17 cellular contexts compared by ENCODE assay signal in the genomic region with DNA sequence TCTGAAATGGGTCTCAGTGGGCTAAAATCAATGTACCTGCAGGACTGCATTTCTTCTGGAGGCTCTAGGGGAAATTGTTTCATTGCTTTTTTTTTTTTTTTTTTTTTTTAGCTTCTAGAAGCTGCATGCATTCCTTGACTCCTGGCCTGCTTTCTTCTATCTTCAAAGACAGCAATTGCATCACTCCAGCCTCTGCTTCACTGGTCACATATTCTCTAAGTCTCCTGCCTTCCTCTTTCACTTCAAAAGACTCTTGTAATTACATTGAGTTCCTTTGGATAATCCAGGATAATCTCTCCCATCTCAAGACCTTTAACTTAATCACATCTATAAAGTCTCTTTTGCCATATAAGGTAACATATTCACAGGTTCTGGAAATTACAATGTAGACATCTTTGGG. TPM values are rescaled to one million over a fixed set of nuclear protein-coding genes. Genes with fewer than 3 reads are reported as not detected.
DNase-seq lines count a peak whose midpoint lies in the region; TF ChIP-seq lines count a peak whose summit lies in the region.
"Had no signal": no experiment of that assay in that cellular context is flagged by ENCODE, and none has a peak within 500 bp of the region (broad histone marks: within the 10 kb centered on the region; RNA-seq: fewer than 3 reads in every experiment).

No MANE protein-coding gene starts in this region.

- H3K4me3 ChIP-seq in HUES48 (ENCODE audit: low read depth, low read length) (no peak overlapping the region), fibroblast of pulmonary artery (replicated peaks; ENCODE audit: low read depth, low read length) (no peak overlapping the region)
- H3K4me3 ChIP-seq: SK-N-MC had no signal

- no peaks in the 10 kb centered on the region for H3K9me3 Mint-ChIP-seq in immature natural killer cell
- H3K9me3 Mint-ChIP-seq: T-cell had no signal

- H3K36me3 Mint-ChIP-seq in immature natural killer cell, result no peaks in the 10 kb centered on the region
- H3K36me3 Mint-ChIP-seq: CD8-positive, alpha-beta memory T cell; T-cell had no signal

- H3K27me3 Mint-ChIP-seq in immature natural killer cell (ENCODE audit: low read depth in 3 of 3), result peaks cover 0 to 3% (median 2%) of the 10 kb centered on the region in 3 donors

- no peak for TF ChIP-seq CTCF in fibroblast of pulmonary artery (IDR thresholded peaks at IDR 0.05; ENCODE audit: low read length, missing control alignments)

- H3K36me3 ChIP-seq in HUES48 (ENCODE audit: control insufficient read depth, insufficient read depth, low read length), result no peaks in the 10 kb centered on the region

- DNase-seq in SK-N-DZ (ENCODE audit: low spot score), result peak; percentile 57
- peak; percentile 25 for DNase-seq in fibroblast of pulmonary artery (ENCODE audit: low read depth)
- DNase-seq in immature natural killer cell, result no peak
- no peak for DNase-seq in DMS53 treated with DMSO at 0.1 percent for 48 hours (lab: John Stamatoyannopoulos, UW; ENCODE audit: unreplicated experiment)
- no peak for DNase-seq in NCI-H2171 treated with DMSO at 0.1 percent for 48 hours (lab: John Stamatoyannopoulos, UW)
- no peak for DNase-seq in stimulated activated CD4-positive, alpha-beta T cell treated with anti-CD3 and anti-CD28 coated beads, Interleukin-4, amount 100 ng/mL, for 1 hour
- DNase-seq: ACHN; C1 segment of cervical spinal cord; CD8-positive, alpha-beta memory T cell; DMS79 treated with DMSO at 0.1 percent for 48 hours; KBM-7; NCI-H187 treated with DMSO at 0.1 percent for 48 hours; NK-92 treated with Interleukin-12 subunit alpha and Interleukin-12 subunit beta, amount 100 ng/mL, for 24 hours; Right ventricle myocardium superior; T-cell had no signal

- H3K9ac ChIP-seq in HUES48 (ENCODE audit: low read depth, low read length), result no peak overlapping the region

- H3K27ac Mint-ChIP-seq in immature natural killer cell, result no peak overlapping the region
- H3K27ac Mint-ChIP-seq: CD8-positive, alpha-beta memory T cell; T-cell had no signal

- H3K4me3 Mint-ChIP-seq in immature natural killer cell, result no peak overlapping the region
- H3K4me3 Mint-ChIP-seq: CD8-positive, alpha-beta memory T cell; T-cell had no signal

- peak overlapping the region; percentile 44 for H3K27ac ChIP-seq in HUES48 (ENCODE audit: low read depth, low read length)
- H3K27ac ChIP-seq: SK-N-MC had no signal

- no peaks in the 10 kb centered on the region for H3K9me3 ChIP-seq in HUES48 (ENCODE audit: control insufficient read depth, insufficient read depth, low read length)

- peaks cover 5% of the 10 kb centered on the region; the same call in 1 of the 2 replicates for H3K27me3 ChIP-seq in HUES48 (ENCODE audit: control insufficient read depth, insufficient read depth, low read length)

- peaks cover 18% of the 10 kb centered on the region for H3K4me1 ChIP-seq in HUES48 (ENCODE audit: control insufficient read depth, insufficient read depth, low read length)

- H3K4me1 Mint-ChIP-seq in immature natural killer cell, result no peaks in the 10 kb centered on the region
- H3K4me1 Mint-ChIP-seq: CD8-positive, alpha-beta memory T cell; T-cell had no signal

RNA-seq across cellular contexts. Expression of gene PCYT1B, which starts 11.3 kb away (rescaled TPM):
- 17.7 and 18.6 TPM in 2 replicates for polyA plus RNA-seq in SK-N-DZ (2014; cell fraction: cytosol; rRNA removed)
- polyA plus RNA-seq in SK-N-DZ (2014; cell fraction: nucleus; rRNA removed), result 7.2 and 11.9 TPM in 2 replicates
- polyA plus RNA-seq in immature natural killer cell, result under 1 TPM in 2 of 3 donors, not detected in 1; 0.10 to 0.11 TPM
- polyA plus RNA-seq: CD8-positive, alpha-beta memory T cell had no signal

RNA-seq across cellular contexts. Expression of gene POLA1, which starts 35.3 kb away (rescaled TPM):
- 39.7 and 40.3 TPM in 2 replicates for polyA plus RNA-seq in SK-N-DZ (2014; cell fraction: cytosol; rRNA removed)
- 20.2 TPM in 2 replicates for polyA plus RNA-seq in SK-N-DZ (2014; cell fraction: nucleus; rRNA removed)
- polyA plus RNA-seq in immature natural killer cell, result 1 to 10 TPM; 3.8 to 6.5 (median 3.9) TPM

Comparison
In these comparisons a context has a peak if more than half of its experiments do, and no peak if none do; other contexts are left out.
1. DNase-seq: peak in SK-N-DZ (single experiment) and fibroblast of pulmonary artery (single experiment); none in immature natural killer cell (0 of 3), DMS53 treated with DMSO at 0.1 percent for 48 hours (single experiment), NCI-H2171 treated with DMSO at 0.1 percent for 48 hours (single experiment) and stimulated activated CD4-positive, alpha-beta T cell treated with anti-CD3 and anti-CD28 coated beads, Interleukin-4, amount 100 ng/mL, for 1 hour (single experiment).